Comparison of ENCODE assay signal across 4 cellular contexts in the genomic region with DNA sequence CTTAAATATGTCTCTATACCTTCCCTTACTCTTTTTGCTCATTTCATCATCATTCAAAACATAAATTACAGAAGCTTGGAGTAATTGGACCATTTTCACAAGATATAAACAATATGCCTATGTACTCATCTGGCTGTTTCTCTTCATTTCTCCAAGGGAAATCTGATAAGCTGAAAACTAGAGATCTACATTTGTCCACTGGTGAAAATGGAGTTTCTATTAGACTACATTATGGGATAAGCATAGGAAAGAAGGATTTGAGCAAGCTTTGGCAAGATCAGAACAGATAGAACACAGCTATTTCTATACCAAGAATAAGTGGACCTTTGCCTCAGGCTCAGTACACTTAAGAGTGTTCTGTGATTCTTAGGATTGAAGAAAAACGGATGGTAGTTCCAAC.
"Had no signal": no experiment of that assay in that cellular context is flagged by ENCODE, and none has a peak within 500 bp of the region (broad histone marks: within the 10 kb centered on the region; RNA-seq: fewer than 3 reads in every experiment).

No MANE protein-coding gene starts in this region.

- DNase-seq: IMR-90 had no signal

- H3K4me3 ChIP-seq: K562 had no signal

- ATAC-seq: HepG2, K562 had no signal

- H3K27ac ChIP-seq: HL-60 had no signal
